ENCODE assay signal across 27 cellular contexts in the genomic region with DNA sequence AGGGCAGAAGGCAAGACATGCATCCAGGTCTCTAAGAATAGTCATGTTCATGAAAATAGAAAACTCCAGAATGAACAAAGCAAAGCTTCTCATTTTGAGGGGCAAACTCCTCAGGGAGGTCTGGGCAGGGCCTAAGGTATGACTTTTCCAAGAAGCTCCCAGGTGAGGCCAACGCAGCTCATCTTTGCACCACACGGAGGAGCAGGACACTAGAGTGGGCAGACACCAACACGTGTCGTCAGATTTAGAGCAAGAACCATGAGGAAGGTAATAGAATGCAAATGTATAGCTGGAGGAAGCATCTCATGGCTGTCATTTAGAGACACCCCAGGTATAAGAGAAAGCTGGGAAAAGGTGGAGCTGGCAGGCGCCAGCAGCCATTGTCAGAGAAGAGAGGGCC.
DNase-seq lines count a peak whose midpoint lies in the region; ATAC-seq, FAIRE-seq and TF ChIP-seq lines count a peak whose summit lies in the region.
"Had no signal": no experiment of that assay in that cellular context is flagged by ENCODE, and none has a peak within 500 bp of the region (broad histone marks: within the 10 kb centered on the region; RNA-seq: fewer than 3 reads in every experiment).

No MANE protein-coding gene starts in this region.

- H3K9me3 Mint-ChIP-seq in IgD-negative memory B cell: no peaks in the 10 kb centered on the region
- no peaks in the 10 kb centered on the region for H3K9me3 Mint-ChIP-seq in memory B cell
- H3K9me3 Mint-ChIP-seq: CD14-positive monocyte; CD8-positive, alpha-beta memory T cell had no signal

- peak; percentile 23 for FAIRE-seq in bronchial epithelial cell (lab: Jason Lieb, UNC)
- FAIRE-seq: GM12892, GM19239 had no signal

- H3K36me3 ChIP-seq in bronchial epithelial cell (ENCODE audit: control insufficient read depth, insufficient read depth, low read length) (no peaks in the 10 kb centered on the region), vagina (no peaks in the 10 kb centered on the region)
- H3K36me3 ChIP-seq: BE2C, MG63 had no signal

- intact Hi-C loops in vagina (cut with DNase I): no loop called here

- peak overlapping the region in 2 of 3 donors; percentile 43 to 70 for H3K27ac Mint-ChIP-seq in IgD-negative memory B cell
- H3K27ac Mint-ChIP-seq in memory B cell: peak overlapping the region; percentile 67
- H3K27ac Mint-ChIP-seq: CD8-positive, alpha-beta memory T cell had no signal

- no peaks in the 10 kb centered on the region for H3K4me1 ChIP-seq in vagina
- H3K4me1 ChIP-seq: BE2C had no signal

- DNase-seq in bronchial epithelial cell (ENCODE audit: low read depth) (no peak), memory B cell (ENCODE audit: low spot score in 2 of 2) (no peak), vagina (ENCODE audit: extremely low spot score in 2 of 2) (peak; percentile 25 to 44), NCI-H1436 (lab: John Stamatoyannopoulos, UW) (no peak)
- DNase-seq in activated effector memory CD4-positive, alpha-beta T cell treated with Interleukin-2 at 50 U/mL for 16 hours: no peak
- DNase-seq: BE2C; CD8-positive, alpha-beta memory T cell; DMS79 treated with DMSO at 0.1 percent for 48 hours; GF-D8; KG1; MG63; NCI-H1048; NCI-H1417; NCI-H1694 treated with DMSO at 0.1 percent for 48 hours; NCI-H2081 treated with DMSO at 0.1 percent for 48 hours; NCI-H2171; NCI-H226; NCI-H510A; NCI-H69; SHP77 had no signal

- H3K36me3 Mint-ChIP-seq in IgD-negative memory B cell: peaks cover 6% of the 10 kb centered on the region
- H3K36me3 Mint-ChIP-seq in memory B cell: peaks cover 31% of the 10 kb centered on the region
- H3K36me3 Mint-ChIP-seq: CD8-positive, alpha-beta memory T cell had no signal

- H3K27me3 Mint-ChIP-seq in IgD-negative memory B cell: no peaks in the 10 kb centered on the region
- no peaks in the 10 kb centered on the region for H3K27me3 Mint-ChIP-seq in memory B cell

- H3K27me3 ChIP-seq in bronchial epithelial cell (ENCODE audit: control insufficient read depth, insufficient read depth, low read length): no peaks in the 10 kb centered on the region
- no peaks in the 10 kb centered on the region for H3K27me3 ChIP-seq in vagina
- H3K27me3 ChIP-seq: MG63 had no signal

- no peak overlapping the region for H3K27ac ChIP-seq in vagina
- H3K27ac ChIP-seq: RWPE1 had no signal

- no peak for ATAC-seq in memory B cell (ENCODE audit: low read depth)
- ATAC-seq in GM21737 (IDR thresholded peaks at IDR 0.05; ENCODE audit: unreplicated experiment): no peak
- ATAC-seq: HCT116 had no signal

- no peaks in the 10 kb centered on the region for H3K9me3 ChIP-seq in vagina
- H3K9me3 ChIP-seq: BE2C, MG63 had no signal

- no peak for TF ChIP-seq POLR2A in vagina (IDR thresholded peaks at IDR 0.05)

- H3K4me3 Mint-ChIP-seq in IgD-negative memory B cell: no peak overlapping the region
- H3K4me3 Mint-ChIP-seq in memory B cell: no peak overlapping the region
- H3K4me3 Mint-ChIP-seq: CD14-positive monocyte; CD8-positive, alpha-beta memory T cell had no signal

- TF ChIP-seq CTCF in bronchial epithelial cell (IDR thresholded peaks at IDR 0.05; ENCODE audit: insufficient read depth, low read length, severe bottlenecking) (no peak), vagina (IDR thresholded peaks at IDR 0.05) (no peak)

- H3K4me1 Mint-ChIP-seq in IgD-negative memory B cell: no peaks in the 10 kb centered on the region
- peaks cover 2% of the 10 kb centered on the region for H3K4me1 Mint-ChIP-seq in memory B cell
- H3K4me1 Mint-ChIP-seq: CD14-positive monocyte; CD8-positive, alpha-beta memory T cell had no signal

- no peak overlapping the region for H3K4me3 ChIP-seq in bronchial epithelial cell (ENCODE audit: low read depth, low read length)
- no peak overlapping the region for H3K4me3 ChIP-seq in vagina
- H3K4me3 ChIP-seq: MG63 had no signal

Comparison
In these comparisons a context has a peak if more than half of its experiments do, and no peak if none do; other contexts are left out.
1. DNase-seq: peak in vagina (2 of 2); none in bronchial epithelial cell (single experiment), memory B cell (0 of 2), NCI-H1436 (single experiment) and activated effector memory CD4-positive, alpha-beta T cell treated with Interleukin-2 at 50 U/mL for 16 hours (single experiment).